ENCODE assay signal across 35 cellular contexts in genomic region chr11:41400124-41400523, GRCh38. TPM values are rescaled to one million over a fixed set of nuclear protein-coding genes. Genes with fewer than 3 reads are reported as not detected.
"Had no signal": no experiment of that assay in that cellular context is flagged by ENCODE, and none has a peak within 500 bp of the region (broad histone marks: within the 10 kb centered on the region; RNA-seq: fewer than 3 reads in every experiment).

No MANE protein-coding gene starts in this region.

- H3K4me3 ChIP-seq: adrenal gland, body of pancreas, breast epithelium had no signal

- H3K4me1 ChIP-seq: adrenal gland, breast epithelium had no signal

- H3K36me3 ChIP-seq: adrenal gland, brain microvascular endothelial cell, breast epithelium, WERI-Rb-1 had no signal

- DNase-seq: activated CD4-positive, alpha-beta memory T cell treated with anti-CD3 and anti-CD28 coated beads, Interleukin-2, amount 10 ng/mL, durations not matched to agents 7 days and 5 days; activated CD4-positive, alpha-beta T cell treated with anti-CD3 and anti-CD28 coated beads for 1 hour; activated CD4-positive, alpha-beta T cell treated with anti-CD3 and anti-CD28 coated beads for 36 hours; activated CD4-positive, alpha-beta T cell treated with anti-CD3 and anti-CD28 coated beads for 48 hours; activated CD4-positive, alpha-beta T cell treated with anti-CD3 and anti-CD28 coated beads, Interleukin-2, amount 10 ng/mL, durations not matched to agents 7 days and 5 days; activated CD4-positive, alpha-beta T cell treated with anti-CD3 and anti-CD28 coated beads, Interleukin-2, amount 50 U/mL, for 48 hours; activated CD4-positive, CD25-positive, alpha-beta regulatory T cell; activated CD8-positive, alpha-beta memory T cell treated with anti-CD3 and anti-CD28 coated beads for 24 hours; activated CD8-positive, alpha-beta memory T cell treated with anti-CD3 and anti-CD28 coated beads, Interleukin-2, amount 10 ng/mL, durations not matched to agents 7 days and 5 days; activated CD8-positive, alpha-beta memory T cell treated with anti-CD3 and anti-CD28 coated beads, Interleukin-2, amount 50 U/mL, for 48 hours; activated CD8-positive, alpha-beta T cell treated with anti-CD3 and anti-CD28 coated beads, Interleukin-2, amount 10 ng/mL, durations not matched to agents 7 days and 5 days; activated effector memory CD4-positive, alpha-beta T cell treated with Interleukin-2 at 50 U/mL for 16 hours; activated gamma-delta T cell; activated naive CD4-positive, alpha-beta T cell; activated naive CD4-positive, alpha-beta T cell treated with anti-CD3 and anti-CD28 coated beads for 36 hours; activated naive CD4-positive, alpha-beta T cell treated with anti-CD3 and anti-CD28 coated beads, Interleukin-2, amount 50 U/mL, for 16 hours; activated naive CD8-positive, alpha-beta T cell treated with anti-CD3 and anti-CD28 coated beads for 36 hours; activated T-cell treated with anti-CD3 and anti-CD28 coated beads, Interleukin-2, amount 50 U/mL, for 24 hours; activated T-cell treated with anti-CD3 and anti-CD28 coated beads, Interleukin-2, amount 50 U/mL, for 48 hours; adrenal gland; amniotic stem cell; aorta; body of pancreas; brain microvascular endothelial cell; central memory CD4-positive, alpha-beta T cell; T-cell; T-helper 17 cell; WERI-Rb-1 had no signal

- H3K27ac ChIP-seq: adrenal gland, body of pancreas, brain microvascular endothelial cell, breast epithelium, WERI-Rb-1 had no signal

- H3K27me3 ChIP-seq: adrenal gland, body of pancreas, brain microvascular endothelial cell, breast epithelium had no signal

- ATAC-seq: activated CD4-positive, alpha-beta T cell treated with anti-CD3 and anti-CD28 coated beads for 36 hours; activated CD4-positive, CD25-positive, alpha-beta regulatory T cell treated with anti-CD3 and anti-CD28 coated beads, Interleukin-2, amount 50 U/mL, for 24 hours; activated CD8-positive, alpha-beta memory T cell treated with anti-CD3 and anti-CD28 coated beads, Interleukin-2, amount 10 ng/mL, durations not matched to agents 7 days and 5 days; activated CD8-positive, alpha-beta T cell treated with anti-CD3 and anti-CD28 coated beads, Interleukin-2, amount 10 ng/mL, durations not matched to agents 7 days and 5 days; activated naive CD4-positive, alpha-beta T cell treated with anti-CD3 and anti-CD28 coated beads, Interleukin-2, amount 50 U/mL, for 72 hours; body of pancreas; T-cell; T-helper 17 cell; WTC11 had no signal

- H3K9me3 ChIP-seq: adrenal gland, body of pancreas, breast epithelium had no signal

RNA-seq across cellular contexts. Expression of gene LRRC4C, which starts 59.3 kb away (rescaled TPM):
- total RNA-seq: activated CD4-positive, alpha-beta memory T cell treated with anti-CD3 and anti-CD28 coated beads, Interleukin-2, amount 10 ng/mL, durations not matched to agents 7 days and 5 days; activated CD4-positive, alpha-beta T cell treated with anti-CD3 and anti-CD28 coated beads for 36 hours; activated CD4-positive, alpha-beta T cell treated with anti-CD3 and anti-CD28 coated beads, Interleukin-2, amount 10 ng/mL, durations not matched to agents 7 days and 5 days; activated CD8-positive, alpha-beta memory T cell treated with anti-CD3 and anti-CD28 coated beads, Interleukin-2, amount 10 ng/mL, durations not matched to agents 7 days and 5 days; activated CD8-positive, alpha-beta T cell treated with anti-CD3 and anti-CD28 coated beads, Interleukin-2, amount 10 ng/mL, durations not matched to agents 7 days and 5 days; activated naive CD4-positive, alpha-beta T cell treated with anti-CD3 and anti-CD28 coated beads for 36 hours; activated naive CD4-positive, alpha-beta T cell treated with anti-CD3 and anti-CD28 coated beads, Interleukin-2, amount 50 U/mL, for 72 hours; activated naive CD8-positive, alpha-beta T cell treated with anti-CD3 and anti-CD28 coated beads for 36 hours; activated T-helper 2 cell treated with anti-CD3 and anti-CD28 coated beads, Interferon-gamma antibody, Interleukin-2, Interleukin-4, amounts not matched to agents 10 μg/mL and 5 μg/mL and 100 μg/mL, durations not matched to agents 14 hours and 24 hours and 36 hours; T-cell; T-helper 1 cell treated with Interleukin-12 subunit alpha and Interleukin-12 subunit beta and Interleukin-4 antibody, amounts not matched to agents 30 ng/mL and 1 ng/mL, for 36 hours; T-helper 17 cell; T-helper 2 cell treated with Interferon-gamma antibody and Interleukin-4, amounts not matched to agents 100 ng/mL and 5 ng/mL, for 36 hours had no signal
